5 cellular contexts compared by ENCODE assay signal in genomic region chr3:182035324-182035723, GRCh38.
"Had no signal": no experiment of that assay in that cellular context is flagged by ENCODE, and none has a peak within 500 bp of the region (broad histone marks: within the 10 kb centered on the region; RNA-seq: fewer than 3 reads in every experiment).

No MANE protein-coding gene starts in this region.

- DNase-seq: IMR-90 had no signal

- H3K27ac ChIP-seq: HL-60 had no signal

- H3K4me3 Mint-ChIP-seq: IgD-negative memory B cell had no signal

- H3K4me3 ChIP-seq: K562 had no signal

- ATAC-seq: HepG2, K562 had no signal

- H3K27ac Mint-ChIP-seq: IgD-negative memory B cell had no signal
